Comparison of ENCODE assay signal across 7 cellular contexts in genomic region chr1:8314346-8315280, GRCh38. TPM values are rescaled to one million over a fixed set of nuclear protein-coding genes. Genes with fewer than 3 reads are reported as not detected.
DNase-seq lines count a peak whose midpoint lies in the region; ATAC-seq and TF ChIP-seq lines count a peak whose summit lies in the region.

No MANE protein-coding gene starts in this region.

- peaks cover 28% of the 10 kb centered on the region for H3K27me3 Mint-ChIP-seq in T-helper 2 cell treated with Interferon-gamma antibody and Interleukin-4, amounts not matched to agents 5 μg/mL and 100 μg/mL, for 36 hours (ENCODE audit: low read depth)
- H3K27me3 Mint-ChIP-seq in immature natural killer cell (ENCODE audit: low read depth in 3 of 3) = peaks cover 13 to 19% (median 16%) of the 10 kb centered on the region in 3 donors

- H3K4me3 Mint-ChIP-seq in T-helper 2 cell treated with Interferon-gamma antibody and Interleukin-4, amounts not matched to agents 5 μg/mL and 100 μg/mL, for 36 hours = peak overlapping the region; percentile 10
- no peak overlapping the region for H3K4me3 Mint-ChIP-seq in immature natural killer cell

- H3K9me3 Mint-ChIP-seq in T-helper 2 cell treated with Interferon-gamma antibody and Interleukin-4, amounts not matched to agents 5 μg/mL and 100 μg/mL, for 36 hours = no peaks in the 10 kb centered on the region
- peaks cover 0 to 2% (median 0%) of the 10 kb centered on the region in 6 donors for H3K9me3 Mint-ChIP-seq in immature natural killer cell

- H3K27me3 ChIP-seq in breast epithelium = no peaks in the 10 kb centered on the region

- H3K9me3 ChIP-seq in breast epithelium = no peaks in the 10 kb centered on the region

- no peak for TF ChIP-seq POLR2A in breast epithelium (IDR thresholded peaks at IDR 0.05)

- H3K27ac ChIP-seq in breast epithelium = no peak overlapping the region

- DNase-seq in GM12865 (ENCODE audit: low read depth) = peak; percentile 60
- DNase-seq in NCI-H1105 treated with DMSO at 0.1 percent for 48 hours (lab: John Stamatoyannopoulos, UW) = peak; percentile 62
- DNase-seq in T-helper 2 cell treated with Interferon-gamma antibody and Interleukin-4, amounts not matched to agents 5 μg/mL and 100 μg/mL, for 36 hours (ENCODE audit: low spot score) = peak; percentile 21
- peak; percentile 80 to 84 for DNase-seq in breast epithelium (ENCODE audit: low spot score in 2 of 2)
- DNase-seq in immature natural killer cell = peak; percentile 23 to 53 (median 29)
- DNase-seq in stimulated activated CD4-positive, alpha-beta T cell treated with anti-CD3 and anti-CD28 coated beads, Interleukin-12 subunit alpha, Interleukin-12 subunit beta, amount 100 ng/mL, for 48 hours (ENCODE audit: low read depth in 2 of 3, low spot score in 1 of 3) = peak; percentile 18 to 49 (median 26)

- H3K4me1 Mint-ChIP-seq in T-helper 2 cell treated with Interferon-gamma antibody and Interleukin-4, amounts not matched to agents 5 μg/mL and 100 μg/mL, for 36 hours (ENCODE audit: low read depth) = peaks cover 14% of the 10 kb centered on the region
- H3K4me1 Mint-ChIP-seq in immature natural killer cell = peaks cover 5 to 12% of the 10 kb centered on the region in 2 donors

- H3K36me3 Mint-ChIP-seq in T-helper 2 cell treated with Interferon-gamma antibody and Interleukin-4, amounts not matched to agents 5 μg/mL and 100 μg/mL, for 36 hours (ENCODE audit: low read depth) = no peaks in the 10 kb centered on the region
- H3K36me3 Mint-ChIP-seq in immature natural killer cell = no peaks in the 10 kb centered on the region

- no peak overlapping the region for H3K4me3 ChIP-seq in GM12865 (ENCODE audit: low read depth, low read length)
- H3K4me3 ChIP-seq in breast epithelium = no peak overlapping the region

- TF ChIP-seq CTCF in GM12865 (IDR thresholded peaks at IDR 0.05; ENCODE audit: insufficient read depth, low read depth, low read length, missing control alignments) (peak; percentile 86), breast epithelium (IDR thresholded peaks at IDR 0.05) (peak; percentile 87 to 98 (median 96))

- H3K4me1 ChIP-seq in breast epithelium = peaks cover 3 to 4% of the 10 kb centered on the region in 2 donors

- intact Hi-C loops in breast epithelium (cut with DNase I; ENCODE audit: low total_unique reads) = loop anchor here (5.0 to 10.0 kb wide), 2 partner anchors 297 to 330 kb away; no protein-coding TSS in a partner anchor

- ATAC-seq in GM19452 (IDR thresholded peaks at IDR 0.05; ENCODE audit: unreplicated experiment) = no peak

- no peak overlapping the region for H3K27ac Mint-ChIP-seq in T-helper 2 cell treated with Interferon-gamma antibody and Interleukin-4, amounts not matched to agents 5 μg/mL and 100 μg/mL, for 36 hours
- peak overlapping the region in 1 of 6 donors; percentile 10 for H3K27ac Mint-ChIP-seq in immature natural killer cell

- H3K36me3 ChIP-seq in breast epithelium = no peaks in the 10 kb centered on the region

RNA-seq across cellular contexts. Expression of gene SLC45A1, which starts 3.3 kb away (rescaled TPM):
- total RNA-seq in breast epithelium = 1 to 10 TPM in 2 of 3 donors, under 1 TPM in 1; 0.73 to 3.6 (median 1.9) TPM
- polyA plus RNA-seq in immature natural killer cell = under 1 TPM in 2 of 3 donors, not detected in 1; 0.16 to 0.39 TPM

Comparison
In these comparisons a context has a peak if more than half of its experiments do, and no peak if none do; other contexts are left out.
1. DNase-seq: peak in every context shown above with its lines; median percentile 82 in breast epithelium; 62 in NCI-H1105 treated with DMSO at 0.1 percent for 48 hours; 60 in GM12865; 29 in immature natural killer cell; 26 in stimulated activated CD4-positive, alpha-beta T cell treated with anti-CD3 and anti-CD28 coated beads, Interleukin-12 subunit alpha, Interleukin-12 subunit beta, amount 100 ng/mL, for 48 hours; 21 in T-helper 2 cell treated with Interferon-gamma antibody and Interleukin-4, amounts not matched to agents 5 μg/mL and 100 μg/mL, for 36 hours.